24 cellular contexts compared by ENCODE assay signal in genomic region chr20:9088556-9088955, GRCh38. TPM values are rescaled to one million over a fixed set of nuclear protein-coding genes. Genes with fewer than 3 reads are reported as not detected.
"Had no signal": no experiment of that assay in that cellular context is flagged by ENCODE, and none has a peak within 500 bp of the region (broad histone marks: within the 10 kb centered on the region; RNA-seq: fewer than 3 reads in every experiment).

No MANE protein-coding gene starts in this region.

- H3K36me3 ChIP-seq: esophagus muscularis mucosa, gastroesophageal sphincter, neural progenitor cell, ovary, right atrium auricular region, sigmoid colon, stomach, thoracic aorta, transverse colon had no signal

- H2AFZ ChIP-seq: neural progenitor cell had no signal

- H3K9me3 ChIP-seq: gastroesophageal sphincter, ovary, sigmoid colon, stomach, thoracic aorta, transverse colon had no signal

- H3K27me3 ChIP-seq: esophagus muscularis mucosa, gastroesophageal sphincter, neural progenitor cell, ovary, right atrium auricular region, sigmoid colon, stomach, transverse colon had no signal

- ATAC-seq: gastroesophageal sphincter; left lobe of liver; natural killer cell treated with Interleukin-12 subunit alpha and Interleukin-12 subunit beta and Interleukin-15 and Interleukin-18, amount 100 ng/mL, for 72 hours had no signal

- H3K4me2 ChIP-seq: neural progenitor cell had no signal

- DNase-seq: effector CD8-positive, alpha-beta T cell; glutamatergic neuron; islet precursor cell; mesenchymal stem cell; midbrain; nucleus accumbens; ovary; sigmoid colon; stimulated activated CD4-positive, alpha-beta T cell treated with anti-CD3 and anti-CD28 coated beads, Interleukin-12 subunit alpha, Interleukin-12 subunit beta, amount 100 ng/mL, for 4 hours; stimulated activated naive CD4-positive, alpha-beta T cell; stomach; substantia nigra; transverse colon had no signal

- H3K4me3 ChIP-seq: coronary artery, esophagus muscularis mucosa, gastroesophageal sphincter, lung, neural progenitor cell, ovary, right atrium auricular region, sigmoid colon, skin epidermis, stomach, thoracic aorta, transverse colon had no signal

- H3K27ac ChIP-seq: coronary artery, epithelial cell of prostate, esophagus muscularis mucosa, gastroesophageal sphincter, neural progenitor cell, ovary, right atrium auricular region, sigmoid colon, skin epidermis, stomach, thoracic aorta, transverse colon had no signal

RNA-seq across cellular contexts. Expression of gene PLCB4, which starts 19.7 kb away (rescaled TPM):
- total RNA-seq: natural killer cell treated with Interleukin-12 subunit alpha and Interleukin-12 subunit beta and Interleukin-15 and Interleukin-18, amount 100 ng/mL, for 72 hours had no signal
